29 cellular contexts compared by ENCODE assay signal in genomic region chr3:73550011-73550410, GRCh38.
"Had no signal": no experiment of that assay in that cellular context is flagged by ENCODE, and none has a peak within 500 bp of the region (broad histone marks: within the 10 kb centered on the region; RNA-seq: fewer than 3 reads in every experiment).

No MANE protein-coding gene starts in this region.

- DNase-seq: activated B cell treated with CpG ODN at 0.5 μM for 24 hours; activated CD4-positive, alpha-beta memory T cell treated with anti-CD3 and anti-CD28 coated beads for 36 hours; activated CD4-positive, alpha-beta T cell treated with anti-CD3 and anti-CD28 coated beads for 1 hour; activated CD4-positive, alpha-beta T cell treated with anti-CD3 and anti-CD28 coated beads, Interleukin-2, amount 10 ng/mL, durations not matched to agents 7 days and 5 days; activated CD8-positive, alpha-beta memory T cell treated with anti-CD3 and anti-CD28 coated beads for 24 hours; activated effector memory CD4-positive, alpha-beta T cell treated with anti-CD3 and anti-CD28 coated beads, Interleukin-2, amount 50 U/mL, for 16 hours; activated naive CD4-positive, alpha-beta T cell treated with Interleukin-2 at 50 U/mL for 16 hours; activated T-cell treated with anti-CD3 and anti-CD28 coated beads, Interleukin-2, amount 50 U/mL, for 4 hours; brain microvascular endothelial cell; NCI-H1092; NCI-H1417 treated with DMSO at 0.1 percent for 48 hours; NCI-H1694; NCI-H2029; NCI-H2107; NCI-H2171 treated with DMSO at 0.1 percent for 48 hours; NCI-H226; NCI-H82; OCI-M1; RPMI8226; T-cell; T-helper 2 cell; T1000 had no signal

- H3K4me2 ChIP-seq: KMS-11 had no signal

- H3K27ac ChIP-seq: brain microvascular endothelial cell, cardiac muscle cell, KMS-11, SK-N-MC had no signal

- H3K4me3 Mint-ChIP-seq: activated B cell treated with CpG ODN at 0.5 μM for 24 hours; activated CD4-positive, alpha-beta memory T cell treated with anti-CD3 and anti-CD28 coated beads for 36 hours; activated CD4-positive, alpha-beta T cell treated with anti-CD3 and anti-CD28 coated beads, Interleukin-2, amount 10 ng/mL, durations not matched to agents 7 days and 5 days; activated T-cell treated with anti-CD3 and anti-CD28 coated beads, Interleukin-2, amount 50 U/mL, for 4 hours; T-cell had no signal

- H3K4me3 ChIP-seq: cardiac muscle cell, SK-N-MC had no signal

- FAIRE-seq: TTC549 had no signal

- H3K36me3 ChIP-seq: brain microvascular endothelial cell, cardiac muscle cell had no signal

- H3K9me3 Mint-ChIP-seq: activated B cell treated with CpG ODN at 0.5 μM for 24 hours; activated CD4-positive, alpha-beta memory T cell treated with anti-CD3 and anti-CD28 coated beads for 36 hours; activated CD4-positive, alpha-beta T cell treated with anti-CD3 and anti-CD28 coated beads, Interleukin-2, amount 10 ng/mL, durations not matched to agents 7 days and 5 days; activated naive CD4-positive, alpha-beta T cell treated with anti-CD3 and anti-CD28 coated beads, Interleukin-2, amount 50 U/mL, for 72 hours; activated T-cell treated with anti-CD3 and anti-CD28 coated beads, Interleukin-2, amount 50 U/mL, for 4 hours had no signal

- H3K27me3 Mint-ChIP-seq: activated B cell treated with CpG ODN at 0.5 μM for 24 hours; activated CD4-positive, alpha-beta T cell treated with anti-CD3 and anti-CD28 coated beads, Interleukin-2, amount 10 ng/mL, durations not matched to agents 7 days and 5 days had no signal

- H3K4me1 Mint-ChIP-seq: activated B cell treated with CpG ODN at 0.5 μM for 24 hours; activated CD4-positive, alpha-beta T cell treated with anti-CD3 and anti-CD28 coated beads, Interleukin-2, amount 10 ng/mL, durations not matched to agents 7 days and 5 days; T-cell had no signal

- ATAC-seq: activated naive CD4-positive, alpha-beta T cell treated with anti-CD3 and anti-CD28 coated beads, Interleukin-2, amount 50 U/mL, for 72 hours; activated T-cell treated with anti-CD3 and anti-CD28 coated beads, Interleukin-2, amount 50 U/mL, for 4 hours; Panc1; Right ventricle myocardium inferior; T-cell had no signal

- H3K27ac Mint-ChIP-seq: activated B cell treated with CpG ODN at 0.5 μM for 24 hours; activated CD4-positive, alpha-beta memory T cell treated with anti-CD3 and anti-CD28 coated beads for 36 hours; activated CD4-positive, alpha-beta T cell treated with anti-CD3 and anti-CD28 coated beads, Interleukin-2, amount 10 ng/mL, durations not matched to agents 7 days and 5 days; activated naive CD4-positive, alpha-beta T cell treated with anti-CD3 and anti-CD28 coated beads, Interleukin-2, amount 50 U/mL, for 72 hours; T-cell had no signal

- H3K9ac ChIP-seq: KMS-11 had no signal

- H3K36me3 Mint-ChIP-seq: activated CD4-positive, alpha-beta memory T cell treated with anti-CD3 and anti-CD28 coated beads for 36 hours; activated naive CD4-positive, alpha-beta T cell treated with anti-CD3 and anti-CD28 coated beads, Interleukin-2, amount 50 U/mL, for 72 hours; T-cell had no signal

- H3K27me3 ChIP-seq: brain microvascular endothelial cell, cardiac muscle cell had no signal
